1 cellular context compared by ENCODE assay signal in the genomic region with DNA sequence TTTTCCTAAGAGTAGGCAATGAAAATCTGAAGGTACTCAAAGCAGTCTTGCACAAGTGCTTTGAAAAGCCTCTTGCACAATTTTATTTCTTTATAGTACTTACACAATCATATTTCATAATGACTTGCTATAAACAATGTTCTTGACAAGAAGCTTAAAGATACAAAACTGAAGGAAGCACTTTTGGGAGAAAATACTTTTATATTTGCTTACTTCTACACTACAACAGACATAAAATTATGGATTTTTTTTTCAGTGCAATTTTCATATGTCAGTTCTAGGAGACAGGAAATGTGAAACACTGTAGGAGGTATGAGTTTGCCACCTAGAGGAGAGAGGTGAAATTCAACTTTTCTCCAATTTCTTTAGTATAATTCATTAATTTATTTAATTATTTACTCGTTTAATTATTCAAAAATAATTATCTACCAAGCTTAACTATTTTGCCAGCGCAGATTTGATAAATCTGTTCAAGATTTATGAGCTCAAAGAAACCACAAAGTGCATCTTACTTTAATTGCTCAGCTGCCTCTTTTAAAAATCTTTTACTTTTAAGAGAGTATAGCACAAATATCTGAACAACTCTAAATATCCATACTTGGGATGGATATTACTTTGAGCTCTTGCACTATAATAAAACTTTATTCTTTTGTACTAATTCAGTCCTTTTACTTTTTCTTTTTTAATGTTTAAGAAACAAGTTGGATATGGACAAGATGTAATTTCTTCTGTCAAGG.
TF ChIP-seq lines count a peak whose summit lies in the region.

No MANE protein-coding gene starts in this region.

TF ChIP-seq in endothelial cell of umbilical vein, 7 proteins besides CTCF, POLR2A, EP300 and RAD21 (continued from another document):
- TF ChIP-seq POLR2AphosphoS5 (IDR thresholded peaks at IDR 0.05; ENCODE audit: insufficient read depth, low read depth, low read length) (no peak), JUN (IDR thresholded peaks at IDR 0.05; ENCODE audit: borderline replicate concordance, insufficient read depth, insufficient read length, low read depth) (no peak)
TF ChIP-seq in endothelial cell of umbilical vein: peak in this region for 0.
